In the genomic region with DNA sequence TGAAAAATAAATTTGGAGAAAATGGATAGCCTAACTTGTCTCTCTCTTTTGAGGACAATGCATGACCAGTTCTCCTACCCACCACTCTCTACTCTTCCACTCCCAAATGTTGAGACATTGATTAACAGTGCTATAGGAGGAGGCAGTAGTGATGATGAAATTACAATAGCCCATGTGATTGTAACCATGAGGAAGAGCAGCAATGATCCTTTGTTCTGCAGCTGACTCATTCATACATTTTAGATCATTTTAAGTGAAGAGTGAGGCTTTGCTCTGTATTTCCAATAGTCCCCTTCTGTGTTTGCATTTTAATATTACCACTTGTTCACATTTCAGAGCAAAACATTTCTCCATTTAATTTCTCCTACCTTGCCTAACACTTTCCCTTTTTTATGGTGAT, we compare ENCODE assay signal across 2 cellular contexts.
TF ChIP-seq lines count a peak whose summit lies in the region.

No MANE protein-coding gene starts in this region.

TF ChIP-seq in GM23338, 12 proteins besides CTCF, POLR2A, EP300 and RAD21 (continued from another document):
- TF ChIP-seq, protein P1, sequence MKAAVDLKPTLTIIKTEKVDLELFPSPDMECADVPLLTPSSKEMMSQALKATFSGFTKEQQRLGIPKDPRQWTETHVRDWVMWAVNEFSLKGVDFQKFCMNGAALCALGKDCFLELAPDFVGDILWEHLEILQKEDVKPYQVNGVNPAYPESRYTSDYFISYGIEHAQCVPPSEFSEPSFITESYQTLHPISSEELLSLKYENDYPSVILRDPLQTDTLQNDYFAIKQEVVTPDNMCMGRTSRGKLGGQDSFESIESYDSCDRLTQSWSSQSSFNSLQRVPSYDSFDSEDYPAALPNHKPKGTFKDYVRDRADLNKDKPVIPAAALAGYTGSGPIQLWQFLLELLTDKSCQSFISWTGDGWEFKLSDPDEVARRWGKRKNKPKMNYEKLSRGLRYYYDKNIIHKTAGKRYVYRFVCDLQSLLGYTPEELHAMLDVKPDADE (IDR thresholded peaks at IDR 0.05): no peak
- TF ChIP-seq POLR2AphosphoS5 (IDR thresholded peaks at IDR 0.05; ENCODE audit: low read depth) (no peak), JUNB (IDR thresholded peaks at IDR 0.05; ENCODE audit: unreplicated experiment) (no peak), NANOG (IDR thresholded peaks at IDR 0.05; ENCODE audit: borderline replicate concordance) (no peak), EZH2phosphoT487 (IDR thresholded peaks at IDR 0.05; ENCODE audit: unreplicated experiment) (no peak), ZNF331 (CRISPR knock-in tag; IDR thresholded peaks at IDR 0.05; ENCODE audit: low read depth) (no peak)
TF ChIP-seq in GM23338: peak in this region for 0.

TF ChIP-seq in WTC11, 78 proteins besides CTCF, POLR2A, EP300 and RAD21 (continued from another document):
- TF ChIP-seq, protein P2, sequence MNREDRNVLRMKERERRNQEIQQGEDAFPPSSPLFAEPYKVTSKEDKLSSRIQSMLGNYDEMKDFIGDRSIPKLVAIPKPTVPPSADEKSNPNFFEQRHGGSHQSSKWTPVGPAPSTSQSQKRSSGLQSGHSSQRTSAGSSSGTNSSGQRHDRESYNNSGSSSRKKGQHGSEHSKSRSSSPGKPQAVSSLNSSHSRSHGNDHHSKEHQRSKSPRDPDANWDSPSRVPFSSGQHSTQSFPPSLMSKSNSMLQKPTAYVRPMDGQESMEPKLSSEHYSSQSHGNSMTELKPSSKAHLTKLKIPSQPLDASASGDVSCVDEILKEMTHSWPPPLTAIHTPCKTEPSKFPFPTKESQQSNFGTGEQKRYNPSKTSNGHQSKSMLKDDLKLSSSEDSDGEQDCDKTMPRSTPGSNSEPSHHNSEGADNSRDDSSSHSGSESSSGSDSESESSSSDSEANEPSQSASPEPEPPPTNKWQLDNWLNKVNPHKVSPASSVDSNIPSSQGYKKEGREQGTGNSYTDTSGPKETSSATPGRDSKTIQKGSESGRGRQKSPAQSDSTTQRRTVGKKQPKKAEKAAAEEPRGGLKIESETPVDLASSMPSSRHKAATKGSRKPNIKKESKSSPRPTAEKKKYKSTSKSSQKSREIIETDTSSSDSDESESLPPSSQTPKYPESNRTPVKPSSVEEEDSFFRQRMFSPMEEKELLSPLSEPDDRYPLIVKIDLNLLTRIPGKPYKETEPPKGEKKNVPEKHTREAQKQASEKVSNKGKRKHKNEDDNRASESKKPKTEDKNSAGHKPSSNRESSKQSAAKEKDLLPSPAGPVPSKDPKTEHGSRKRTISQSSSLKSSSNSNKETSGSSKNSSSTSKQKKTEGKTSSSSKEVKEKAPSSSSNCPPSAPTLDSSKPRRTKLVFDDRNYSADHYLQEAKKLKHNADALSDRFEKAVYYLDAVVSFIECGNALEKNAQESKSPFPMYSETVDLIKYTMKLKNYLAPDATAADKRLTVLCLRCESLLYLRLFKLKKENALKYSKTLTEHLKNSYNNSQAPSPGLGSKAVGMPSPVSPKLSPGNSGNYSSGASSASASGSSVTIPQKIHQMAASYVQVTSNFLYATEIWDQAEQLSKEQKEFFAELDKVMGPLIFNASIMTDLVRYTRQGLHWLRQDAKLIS (CRISPR knock-in tag; IDR thresholded peaks at IDR 0.05; ENCODE audit: borderline replicate concordance): no peak
- TF ChIP-seq TP53 (CRISPR knock-in tag; IDR thresholded peaks at IDR 0.05) (no peak), ESRRA (CRISPR knock-in tag; IDR thresholded peaks at IDR 0.05; ENCODE audit: borderline replicate concordance) (no peak)
- TF ChIP-seq, protein P3, sequence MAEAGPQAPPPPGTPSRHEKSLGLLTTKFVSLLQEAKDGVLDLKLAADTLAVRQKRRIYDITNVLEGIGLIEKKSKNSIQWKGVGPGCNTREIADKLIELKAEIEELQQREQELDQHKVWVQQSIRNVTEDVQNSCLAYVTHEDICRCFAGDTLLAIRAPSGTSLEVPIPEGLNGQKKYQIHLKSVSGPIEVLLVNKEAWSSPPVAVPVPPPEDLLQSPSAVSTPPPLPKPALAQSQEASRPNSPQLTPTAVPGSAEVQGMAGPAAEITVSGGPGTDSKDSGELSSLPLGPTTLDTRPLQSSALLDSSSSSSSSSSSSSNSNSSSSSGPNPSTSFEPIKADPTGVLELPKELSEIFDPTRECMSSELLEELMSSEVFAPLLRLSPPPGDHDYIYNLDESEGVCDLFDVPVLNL (CRISPR knock-in tag; IDR thresholded peaks at IDR 0.05; ENCODE audit: borderline replicate concordance, low read depth): no peak
TF ChIP-seq in WTC11: peak in this region for 0.
